ENCODE assay signal across 8 cellular contexts in the genomic region with DNA sequence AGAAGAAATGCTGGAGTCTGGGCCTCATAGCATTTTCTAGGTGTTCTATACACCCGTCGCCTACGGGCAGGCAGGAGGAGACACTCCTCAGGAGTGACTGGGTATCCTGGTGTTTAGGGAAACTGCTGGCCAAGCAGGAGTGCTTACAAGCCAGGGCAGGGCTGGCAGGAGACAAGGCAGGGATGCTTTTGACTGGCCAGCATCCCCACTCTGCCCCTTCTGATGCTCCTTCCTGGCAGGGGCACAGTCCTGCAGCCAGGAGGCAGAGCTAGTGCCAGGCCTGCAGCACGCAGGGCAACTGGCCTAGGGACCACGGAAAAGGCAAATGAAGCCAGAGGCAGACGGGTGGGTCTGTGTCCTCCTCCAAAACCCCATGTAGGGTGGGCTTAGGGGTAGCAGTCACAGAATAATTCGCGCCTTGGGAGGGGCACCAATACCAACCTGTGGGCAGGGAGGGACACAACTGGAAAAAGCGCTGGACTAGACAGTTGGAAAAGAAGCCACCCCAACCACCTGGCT. TPM values are rescaled to one million over a fixed set of nuclear protein-coding genes. Genes with fewer than 3 reads are reported as not detected.
A peak's percentile ranks its signal among the peaks of the same experiment; 100 is the strongest.
DNase-seq lines count a peak whose midpoint lies in the region; TF ChIP-seq lines count a peak whose summit lies in the region.

No MANE protein-coding gene starts in this region.

- H3K4me1 ChIP-seq in spleen = peaks cover 20 to 59% (median 52%) of the 10 kb centered on the region in 6 donors

- TF ChIP-seq CTCF in WERI-Rb-1 (IDR thresholded peaks at IDR 0.05; ENCODE audit: low read depth, low read length) (no peak), spleen (IDR thresholded peaks at IDR 0.05 in 8 of 11, conservative IDR thresholded peaks at IDR 0.05 in 3 of 11) (peak in 1 of 11 experiments; percentile 35)

- no peak for DNase-seq in activated naive CD4-positive, alpha-beta T cell treated with Interleukin-2 at 50 U/mL for 16 hours
- DNase-seq in WERI-Rb-1 (peak; percentile 14), glomerular visceral epithelial cell (ENCODE audit: extremely low spot score) (peak; percentile 15), spleen (no peak), occipital lobe (lab: John Stamatoyannopoulos, UW) (no peak)
- DNase-seq in activated CD4-positive, alpha-beta T cell treated with anti-CD3 and anti-CD28 coated beads for 1 hour = no peak
- DNase-seq in stimulated activated CD4-positive, alpha-beta T cell treated with anti-CD3 and anti-CD28 coated beads, Interleukin-12 subunit alpha, Interleukin-12 subunit beta, amount 100 ng/mL, for 4 hours = no peak

- WGBS in spleen, 5 donors = 48 to 83% (median 62%) methylated on average over 5 to 9 of the region's 9 CpGs

- H3K27ac Mint-ChIP-seq in activated naive CD4-positive, alpha-beta T cell treated with anti-CD3 and anti-CD28 coated beads, Interleukin-2, amount 50 U/mL, for 24 hours = peak overlapping the region; percentile 72

- intact Hi-C loops in spleen (cut with DNase I; ENCODE audit: low total_unique reads) = no loop called here

- H3K27me3 Mint-ChIP-seq in activated naive CD4-positive, alpha-beta T cell treated with anti-CD3 and anti-CD28 coated beads, Interleukin-2, amount 50 U/mL, for 24 hours = no peaks in the 10 kb centered on the region

- H3K4me1 Mint-ChIP-seq in activated naive CD4-positive, alpha-beta T cell treated with anti-CD3 and anti-CD28 coated beads, Interleukin-2, amount 50 U/mL, for 24 hours = peaks cover 51% of the 10 kb centered on the region

- no peaks in the 10 kb centered on the region for H3K36me3 Mint-ChIP-seq in activated naive CD4-positive, alpha-beta T cell treated with anti-CD3 and anti-CD28 coated beads, Interleukin-2, amount 50 U/mL, for 24 hours

- H3K27ac ChIP-seq in WERI-Rb-1 (peak overlapping the region; percentile 69), spleen (peak overlapping the region in 6 of 8 donors; percentile 22 to 96 (median 91))

- H3K4me3 Mint-ChIP-seq in activated naive CD4-positive, alpha-beta T cell treated with anti-CD3 and anti-CD28 coated beads, Interleukin-2, amount 50 U/mL, for 24 hours = peak overlapping the region; percentile 89

- H3K27me3 ChIP-seq in WERI-Rb-1 (ENCODE audit: insufficient read depth, low read depth, severe bottlenecking) = no peaks in the 10 kb centered on the region
- no peaks in the 10 kb centered on the region for H3K27me3 ChIP-seq in spleen (replicated peaks in 1 of 7)

- H3K9me3 ChIP-seq in WERI-Rb-1 (ENCODE audit: severe bottlenecking) (no peaks in the 10 kb centered on the region), spleen (no peaks in the 10 kb centered on the region)

- peak overlapping the region; percentile 40 for H3K4me3 ChIP-seq in WERI-Rb-1 (ENCODE audit: low read depth, low read length)
- peak overlapping the region; percentile 57 to 93 (median 74) for H3K4me3 ChIP-seq in spleen

- peaks cover 29% of the 10 kb centered on the region for H3K36me3 ChIP-seq in WERI-Rb-1
- peaks cover 0 to 39% (median 22%) of the 10 kb centered on the region in 6 donors for H3K36me3 ChIP-seq in spleen

- no peaks in the 10 kb centered on the region for H3K9me3 Mint-ChIP-seq in activated naive CD4-positive, alpha-beta T cell treated with anti-CD3 and anti-CD28 coated beads, Interleukin-2, amount 50 U/mL, for 24 hours

- no peak for TF ChIP-seq POLR2A in spleen (IDR thresholded peaks at IDR 0.05)

RNA-seq across cellular contexts. Expression of a gene that starts 4.9 kb away (rescaled TPM):
- 100 to 1,000 TPM in 3 of 7 donors, 10 to 100 TPM in 4; 75.8 to 120 (median 89.0) TPM for total RNA-seq in spleen
- polyA plus RNA-seq in spleen = 10 to 100 TPM; 29.9 to 52.1 (median 35.9) TPM
- 27.0 TPM for total RNA-seq in occipital lobe

RNA-seq across cellular contexts. Expression of a gene that starts 43.4 kb away (rescaled TPM):
- total RNA-seq in spleen (1 to 10 TPM in 3 of 7 donors, under 1 TPM in 3, not detected in 1; 0.38 to 5.4 (median 0.93) TPM), occipital lobe (2.7 TPM)
- polyA plus RNA-seq in spleen = under 1 TPM; 0.14 to 0.45 (median 0.28) TPM

RNA-seq across cellular contexts. Expression of a gene that starts 50.8 kb away (rescaled TPM):
- 10 to 100 TPM in 2 of 7 donors, 1 to 10 TPM in 5; 4.2 to 16.7 (median 7.1) TPM for total RNA-seq in spleen
- polyA plus RNA-seq in spleen = 1 to 10 TPM; 3.2 to 8.2 (median 7.2) TPM
- 27.5 TPM for total RNA-seq in occipital lobe

Comparison
In these comparisons a context has a peak if more than half of its experiments do, and no peak if none do; other contexts are left out.
1. DNase-seq: peak in WERI-Rb-1 (single experiment) and glomerular visceral epithelial cell (single experiment); none in activated naive CD4-positive, alpha-beta T cell treated with Interleukin-2 at 50 U/mL for 16 hours (single experiment), spleen (single experiment), occipital lobe (single experiment), activated CD4-positive, alpha-beta T cell treated with anti-CD3 and anti-CD28 coated beads for 1 hour (single experiment) and stimulated activated CD4-positive, alpha-beta T cell treated with anti-CD3 and anti-CD28 coated beads, Interleukin-12 subunit alpha, Interleukin-12 subunit beta, amount 100 ng/mL, for 4 hours (single experiment).